9 cellular contexts compared by ENCODE assay signal in the genomic region with DNA sequence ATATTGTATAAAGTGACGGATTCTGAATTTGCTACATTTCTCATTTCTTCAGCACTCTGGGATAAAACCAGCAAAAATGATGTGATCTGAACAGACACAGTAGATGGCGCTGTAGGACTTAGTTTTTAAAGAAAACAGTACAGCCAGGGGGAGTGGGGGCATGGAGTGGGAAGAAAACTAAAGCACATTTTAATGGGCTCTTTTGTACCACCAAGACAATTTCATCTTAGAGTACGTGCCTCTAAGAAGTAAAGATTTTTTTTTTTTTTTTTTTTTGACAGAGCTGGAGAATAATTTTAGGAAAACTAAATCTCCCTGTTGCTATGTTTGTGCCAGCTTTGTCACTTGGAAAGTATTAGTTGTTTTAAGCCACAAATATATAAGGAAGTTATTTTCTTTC.
DNase-seq lines count a peak whose midpoint lies in the region; ATAC-seq and TF ChIP-seq lines count a peak whose summit lies in the region.
"Had no signal": no experiment of that assay in that cellular context is flagged by ENCODE, and none has a peak within 500 bp of the region (broad histone marks: within the 10 kb centered on the region; RNA-seq: fewer than 3 reads in every experiment).

No MANE protein-coding gene starts in this region.

- DNase-seq in CD14-positive monocyte (ENCODE audit: low spot score), result no peak
- DNase-seq in HAP-1 (ENCODE audit: low spot score in 2 of 2), result peak; percentile 72 to 86
- DNase-seq in NCI-H446 treated with DMSO at 0.1 percent for 48 hours (lab: John Stamatoyannopoulos, UW), result peak; percentile 50
- peak; percentile 84 for DNase-seq in activated CD4-positive, alpha-beta T cell treated with anti-CD3 and anti-CD28 coated beads, Interleukin-2, amount 10 ng/mL, durations not matched to agents 24 days and 14 days
- peak; percentile 97 for DNase-seq in fibroblast of pulmonary artery (ENCODE audit: low read depth)
- DNase-seq in neural crest cell (ENCODE audit: low read depth, low spot score), result peak; percentile 73
- peak; percentile 75 for DNase-seq in transverse colon

- in situ Hi-C loops in HAP-1 (cut with MboI; ENCODE audit: low sequenced_read_pairs), result loop anchor here (10.0 kb wide), 1 partner anchor 301 kb away; no protein-coding TSS in a partner anchor
- in situ Hi-C loops in transverse colon (cut with MboI; ENCODE audit: low pct_ligation_motif_present in 1 of 4, low pct_unique_long_range_greater_than_20kb in 1 of 4, low sequenced_read_pairs in 3 of 4), result loop anchor here in 3 of 4 donors (10.0 to 25.0 kb wide), 3 partner anchors 293 to 593 kb away; no protein-coding TSS in a partner anchor

- H3K27me3 Mint-ChIP-seq in CD14-positive monocyte (ENCODE audit: low read depth in 3 of 3) (peaks cover 0 to 1% (median 0%) of the 10 kb centered on the region in 3 donors), neural crest cell (ENCODE audit: low read depth) (no peaks in the 10 kb centered on the region)
- H3K27me3 Mint-ChIP-seq in activated CD4-positive, alpha-beta T cell treated with anti-CD3 and anti-CD28 coated beads, Interleukin-2, amount 10 ng/mL, durations not matched to agents 24 days and 14 days, result peaks cover 4% of the 10 kb centered on the region
- H3K27me3 Mint-ChIP-seq: IgD-negative memory B cell had no signal

- H3K36me3 Mint-ChIP-seq in CD14-positive monocyte (no peaks in the 10 kb centered on the region), neural crest cell (ENCODE audit: low read depth) (no peaks in the 10 kb centered on the region)
- H3K36me3 Mint-ChIP-seq in activated CD4-positive, alpha-beta T cell treated with anti-CD3 and anti-CD28 coated beads, Interleukin-2, amount 10 ng/mL, durations not matched to agents 24 days and 14 days (ENCODE audit: low read depth), result no peaks in the 10 kb centered on the region
- H3K36me3 Mint-ChIP-seq: IgD-negative memory B cell had no signal

- ATAC-seq in GM18873 (IDR thresholded peaks at IDR 0.05; ENCODE audit: low FRiP score, unreplicated experiment), result no peak

- TF ChIP-seq CTCF in CD14-positive monocyte (IDR thresholded peaks at IDR 0.05) (peak; percentile 83), fibroblast of pulmonary artery (IDR thresholded peaks at IDR 0.05; ENCODE audit: low read length, missing control alignments) (peak; percentile 61), neural crest cell (conservative IDR thresholded peaks at IDR 0.05) (peak; percentile 87), transverse colon (IDR thresholded peaks at IDR 0.05) (peak; percentile 62 to 95 (median 70))

- H3K4me1 ChIP-seq in HAP-1 (peaks cover 26% of the 10 kb centered on the region), transverse colon (peaks cover 25 to 55% (median 33%) of the 10 kb centered on the region in 4 donors)

- H3K27ac Mint-ChIP-seq in CD14-positive monocyte (no peak overlapping the region), neural crest cell (ENCODE audit: unreplicated experiment) (no peak overlapping the region)
- no peak overlapping the region for H3K27ac Mint-ChIP-seq in activated CD4-positive, alpha-beta T cell treated with anti-CD3 and anti-CD28 coated beads, Interleukin-2, amount 10 ng/mL, durations not matched to agents 24 days and 14 days
- H3K27ac Mint-ChIP-seq: IgD-negative memory B cell had no signal

- no peak overlapping the region for H3K4me3 Mint-ChIP-seq in CD14-positive monocyte
- H3K4me3 Mint-ChIP-seq in activated CD4-positive, alpha-beta T cell treated with anti-CD3 and anti-CD28 coated beads, Interleukin-2, amount 10 ng/mL, durations not matched to agents 24 days and 14 days, result no peak overlapping the region
- no peak overlapping the region for H3K4me3 Mint-ChIP-seq in neural crest cell
- H3K4me3 Mint-ChIP-seq: IgD-negative memory B cell had no signal

- H3K36me3 ChIP-seq in HAP-1 (replicated peaks) (no peaks in the 10 kb centered on the region), transverse colon (no peaks in the 10 kb centered on the region)

- no peak for TF ChIP-seq EP300 in transverse colon (IDR thresholded peaks at IDR 0.05; ENCODE audit: low read depth)

- intact Hi-C loops in CD14-positive monocyte (cut with micrococcal nuclease) (loop anchor here (2.0 to 5.0 kb wide), 2 partner anchors 873 kb away; no protein-coding TSS in a partner anchor), transverse colon (cut with DNase I; ENCODE audit: low total_unique reads) (loop anchor here (10.0 kb wide), 1 partner anchor 301 kb away; no protein-coding TSS in a partner anchor)
- intact Hi-C loops in activated CD4-positive, alpha-beta T cell treated with anti-CD3 and anti-CD28 coated beads, Interleukin-2, amount 10 ng/mL, durations not matched to agents 24 days and 14 days (cut with micrococcal nuclease), result loop anchor here (2.0 to 5.0 kb wide), 3 partner anchors 303 to 898 kb away; no protein-coding TSS in a partner anchor

- H3K27ac ChIP-seq in transverse colon, result peak overlapping the region; percentile 78 to 85 (median 80)

- H3K27me3 ChIP-seq in HAP-1 (ENCODE audit: low read depth) (no peaks in the 10 kb centered on the region), transverse colon (no peaks in the 10 kb centered on the region)

- WGBS in transverse colon (ENCODE audit: low coverage in 1 of 2), 2 donors, result 15% methylated on average over 2 to 3 of the region's 3 CpGs

- TF ChIP-seq POLR2A in transverse colon (IDR thresholded peaks at IDR 0.05), result no peak

- peaks cover 21% of the 10 kb centered on the region for H3K4me1 Mint-ChIP-seq in CD14-positive monocyte
- H3K4me1 Mint-ChIP-seq in activated CD4-positive, alpha-beta T cell treated with anti-CD3 and anti-CD28 coated beads, Interleukin-2, amount 10 ng/mL, durations not matched to agents 24 days and 14 days, result no peaks in the 10 kb centered on the region
- peaks cover 46% of the 10 kb centered on the region for H3K4me1 Mint-ChIP-seq in neural crest cell

- H3K9me3 ChIP-seq in HAP-1 (no peaks in the 10 kb centered on the region; the same call in 1 of the 2 replicates), transverse colon (no peaks in the 10 kb centered on the region)

- H3K9me3 Mint-ChIP-seq in CD14-positive monocyte (no peaks in the 10 kb centered on the region), neural crest cell (peaks cover under 1% of the 10 kb centered on the region)
- H3K9me3 Mint-ChIP-seq in activated CD4-positive, alpha-beta T cell treated with anti-CD3 and anti-CD28 coated beads, Interleukin-2, amount 10 ng/mL, durations not matched to agents 24 days and 14 days, result no peaks in the 10 kb centered on the region
- H3K9me3 Mint-ChIP-seq: IgD-negative memory B cell had no signal

- no peak overlapping the region for H3K4me3 ChIP-seq in HAP-1
- no peak overlapping the region for H3K4me3 ChIP-seq in fibroblast of pulmonary artery (replicated peaks; ENCODE audit: low read depth, low read length)
- H3K4me3 ChIP-seq in transverse colon, result no peak overlapping the region
